1 cellular context compared by ENCODE assay signal in the genomic region with DNA sequence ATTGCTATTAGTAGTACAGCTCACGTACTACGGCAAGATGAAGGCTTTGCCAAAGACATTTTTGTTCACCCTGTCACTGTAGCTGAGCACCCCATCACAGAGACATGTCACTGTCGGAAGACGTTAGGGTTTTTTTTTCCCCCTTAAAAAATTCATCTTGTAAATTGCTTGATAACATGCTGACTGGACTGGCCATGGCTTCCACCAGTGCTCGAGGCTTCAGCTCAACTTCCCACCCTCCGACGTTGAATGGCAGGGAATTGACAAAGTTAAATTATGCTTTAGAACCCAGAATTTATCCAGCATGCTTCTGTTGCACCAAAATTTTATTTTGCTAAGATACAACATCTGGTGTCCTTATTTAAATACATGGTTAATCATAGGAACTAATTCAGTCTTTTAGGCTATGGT.
TF ChIP-seq lines count a peak whose summit lies in the region.

No MANE protein-coding gene starts in this region.

TF ChIP-seq in HepG2, 621 proteins besides CTCF, POLR2A, EP300 and RAD21 (continued from another document):
- TF ChIP-seq, protein P1, sequence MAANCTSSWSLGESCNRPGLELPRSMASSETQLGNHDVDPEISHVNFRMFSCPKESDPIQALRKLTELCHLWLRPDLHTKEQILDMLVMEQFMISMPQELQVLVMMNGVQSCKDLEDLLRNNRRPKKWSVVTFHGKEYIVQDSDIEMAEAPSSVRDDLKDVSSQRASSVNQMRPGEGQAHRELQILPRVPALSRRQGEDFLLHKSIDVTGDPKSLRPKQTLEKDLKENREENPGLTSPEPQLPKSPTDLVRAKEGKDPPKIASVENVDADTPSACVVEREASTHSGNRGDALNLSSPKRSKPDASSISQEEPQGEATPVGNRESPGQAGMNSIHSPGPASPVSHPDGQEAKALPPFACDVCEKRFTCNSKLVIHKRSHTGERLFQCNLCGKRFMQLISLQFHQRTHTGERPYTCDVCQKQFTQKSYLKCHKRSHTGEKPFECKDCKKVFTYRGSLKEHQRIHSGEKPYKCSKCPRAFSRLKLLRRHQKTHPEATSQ (CRISPR knock-in tag; IDR thresholded peaks at IDR 0.05; ENCODE audit: borderline replicate concordance): 0 out of 2 replicates have a peak, but pooled peaks have one; percentile 28
- TF ChIP-seq PCBP2 (optimal IDR thresholded peaks at IDR 0.05; ENCODE audit: low read depth, low read length, poor library complexity, severe bottlenecking) (no peak), ZNF552 (CRISPR knock-in tag; IDR thresholded peaks at IDR 0.05; ENCODE audit: borderline replicate concordance) (no peak), GLI4 (CRISPR knock-in tag; IDR thresholded peaks at IDR 0.05; ENCODE audit: borderline replicate concordance) (no peak), RORA (CRISPR knock-in tag; IDR thresholded peaks at IDR 0.05) (no peak), ZFP36L2 (CRISPR knock-in tag; IDR thresholded peaks at IDR 0.05) (no peak), MEIS1 (CRISPR knock-in tag; IDR thresholded peaks at IDR 0.05; ENCODE audit: borderline replicate concordance) (no peak), TARDBP (CRISPR knock-in tag; IDR thresholded peaks at IDR 0.05) (0 out of 2 replicates have a peak, but pooled peaks have one; percentile 1), NBN (conservative IDR thresholded peaks at IDR 0.05) (no peak), SIN3A (IDR thresholded peaks at IDR 0.05; ENCODE audit: borderline replicate concordance, low read depth, low read length) (no peak), MED1 (CRISPR knock-in tag; IDR thresholded peaks at IDR 0.05) (no peak), ZC3H4 (CRISPR knock-in tag; IDR thresholded peaks at IDR 0.05; ENCODE audit: borderline replicate concordance) (no peak), ZNF260 (CRISPR knock-in tag; IDR thresholded peaks at IDR 0.05; ENCODE audit: borderline replicate concordance, low read depth) (no peak), SAP130 (CRISPR knock-in tag; IDR thresholded peaks at IDR 0.05; ENCODE audit: low read depth) (no peak), ZNF354B (CRISPR knock-in tag; IDR thresholded peaks at IDR 0.05) (peak; percentile 51; the same call in 1 of the 2 replicates), ZNF333 (CRISPR knock-in tag; IDR thresholded peaks at IDR 0.05; ENCODE audit: borderline replicate concordance) (no peak), ZBTB42 (CRISPR knock-in tag; IDR thresholded peaks at IDR 0.05) (no peak)
- TF ChIP-seq, protein P2, sequence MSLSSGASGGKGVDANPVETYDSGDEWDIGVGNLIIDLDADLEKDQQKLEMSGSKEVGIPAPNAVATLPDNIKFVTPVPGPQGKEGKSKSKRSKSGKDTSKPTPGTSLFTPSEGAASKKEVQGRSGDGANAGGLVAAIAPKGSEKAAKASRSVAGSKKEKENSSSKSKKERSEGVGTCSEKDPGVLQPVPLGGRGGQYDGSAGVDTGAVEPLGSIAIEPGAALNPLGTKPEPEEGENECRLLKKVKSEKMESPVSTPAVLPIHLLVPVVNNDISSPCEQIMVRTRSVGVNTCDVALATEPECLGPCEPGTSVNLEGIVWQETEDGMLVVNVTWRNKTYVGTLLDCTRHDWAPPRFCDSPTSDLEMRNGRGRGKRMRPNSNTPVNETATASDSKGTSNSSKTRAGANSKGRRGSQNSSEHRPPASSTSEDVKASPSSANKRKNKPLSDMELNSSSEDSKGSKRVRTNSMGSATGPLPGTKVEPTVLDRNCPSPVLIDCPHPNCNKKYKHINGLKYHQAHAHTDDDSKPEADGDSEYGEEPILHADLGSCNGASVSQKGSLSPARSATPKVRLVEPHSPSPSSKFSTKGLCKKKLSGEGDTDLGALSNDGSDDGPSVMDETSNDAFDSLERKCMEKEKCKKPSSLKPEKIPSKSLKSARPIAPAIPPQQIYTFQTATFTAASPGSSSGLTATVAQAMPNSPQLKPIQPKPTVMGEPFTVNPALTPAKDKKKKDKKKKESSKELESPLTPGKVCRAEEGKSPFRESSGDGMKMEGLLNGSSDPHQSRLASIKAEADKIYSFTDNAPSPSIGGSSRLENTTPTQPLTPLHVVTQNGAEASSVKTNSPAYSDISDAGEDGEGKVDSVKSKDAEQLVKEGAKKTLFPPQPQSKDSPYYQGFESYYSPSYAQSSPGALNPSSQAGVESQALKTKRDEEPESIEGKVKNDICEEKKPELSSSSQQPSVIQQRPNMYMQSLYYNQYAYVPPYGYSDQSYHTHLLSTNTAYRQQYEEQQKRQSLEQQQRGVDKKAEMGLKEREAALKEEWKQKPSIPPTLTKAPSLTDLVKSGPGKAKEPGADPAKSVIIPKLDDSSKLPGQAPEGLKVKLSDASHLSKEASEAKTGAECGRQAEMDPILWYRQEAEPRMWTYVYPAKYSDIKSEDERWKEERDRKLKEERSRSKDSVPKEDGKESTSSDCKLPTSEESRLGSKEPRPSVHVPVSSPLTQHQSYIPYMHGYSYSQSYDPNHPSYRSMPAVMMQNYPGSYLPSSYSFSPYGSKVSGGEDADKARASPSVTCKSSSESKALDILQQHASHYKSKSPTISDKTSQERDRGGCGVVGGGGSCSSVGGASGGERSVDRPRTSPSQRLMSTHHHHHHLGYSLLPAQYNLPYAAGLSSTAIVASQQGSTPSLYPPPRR (CRISPR knock-in tag; IDR thresholded peaks at IDR 0.05; ENCODE audit: borderline replicate concordance): no peak
- TF ChIP-seq, protein P3, sequence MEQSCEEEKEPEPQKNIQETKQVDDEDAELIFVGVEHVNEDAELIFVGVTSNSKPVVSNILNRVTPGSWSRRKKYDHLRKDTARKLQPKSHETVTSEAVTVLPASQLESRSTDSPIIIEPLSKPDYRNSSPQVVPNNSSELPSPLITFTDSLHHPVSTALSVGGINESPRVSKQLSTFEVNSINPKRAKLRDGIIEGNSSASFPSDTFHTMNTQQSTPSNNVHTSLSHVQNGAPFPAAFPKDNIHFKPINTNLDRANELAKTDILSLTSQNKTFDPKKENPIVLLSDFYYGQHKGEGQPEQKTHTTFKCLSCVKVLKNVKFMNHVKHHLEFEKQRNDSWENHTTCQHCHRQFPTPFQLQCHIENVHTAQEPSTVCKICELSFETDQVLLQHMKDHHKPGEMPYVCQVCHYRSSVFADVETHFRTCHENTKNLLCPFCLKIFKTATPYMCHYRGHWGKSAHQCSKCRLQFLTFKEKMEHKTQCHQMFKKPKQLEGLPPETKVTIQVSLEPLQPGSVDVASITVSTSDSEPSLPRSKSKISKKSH (CRISPR knock-in tag; IDR thresholded peaks at IDR 0.05; ENCODE audit: borderline replicate concordance): no peak
- TF ChIP-seq, protein P4, sequence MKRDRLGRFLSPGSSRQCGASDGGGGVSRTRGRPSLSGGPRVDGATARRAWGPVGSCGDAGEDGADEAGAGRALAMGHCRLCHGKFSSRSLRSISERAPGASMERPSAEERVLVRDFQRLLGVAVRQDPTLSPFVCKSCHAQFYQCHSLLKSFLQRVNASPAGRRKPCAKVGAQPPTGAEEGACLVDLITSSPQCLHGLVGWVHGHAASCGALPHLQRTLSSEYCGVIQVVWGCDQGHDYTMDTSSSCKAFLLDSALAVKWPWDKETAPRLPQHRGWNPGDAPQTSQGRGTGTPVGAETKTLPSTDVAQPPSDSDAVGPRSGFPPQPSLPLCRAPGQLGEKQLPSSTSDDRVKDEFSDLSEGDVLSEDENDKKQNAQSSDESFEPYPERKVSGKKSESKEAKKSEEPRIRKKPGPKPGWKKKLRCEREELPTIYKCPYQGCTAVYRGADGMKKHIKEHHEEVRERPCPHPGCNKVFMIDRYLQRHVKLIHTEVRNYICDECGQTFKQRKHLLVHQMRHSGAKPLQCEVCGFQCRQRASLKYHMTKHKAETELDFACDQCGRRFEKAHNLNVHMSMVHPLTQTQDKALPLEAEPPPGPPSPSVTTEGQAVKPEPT (CRISPR knock-in tag; IDR thresholded peaks at IDR 0.05; ENCODE audit: low read depth): no peak
- TF ChIP-seq, protein P5, sequence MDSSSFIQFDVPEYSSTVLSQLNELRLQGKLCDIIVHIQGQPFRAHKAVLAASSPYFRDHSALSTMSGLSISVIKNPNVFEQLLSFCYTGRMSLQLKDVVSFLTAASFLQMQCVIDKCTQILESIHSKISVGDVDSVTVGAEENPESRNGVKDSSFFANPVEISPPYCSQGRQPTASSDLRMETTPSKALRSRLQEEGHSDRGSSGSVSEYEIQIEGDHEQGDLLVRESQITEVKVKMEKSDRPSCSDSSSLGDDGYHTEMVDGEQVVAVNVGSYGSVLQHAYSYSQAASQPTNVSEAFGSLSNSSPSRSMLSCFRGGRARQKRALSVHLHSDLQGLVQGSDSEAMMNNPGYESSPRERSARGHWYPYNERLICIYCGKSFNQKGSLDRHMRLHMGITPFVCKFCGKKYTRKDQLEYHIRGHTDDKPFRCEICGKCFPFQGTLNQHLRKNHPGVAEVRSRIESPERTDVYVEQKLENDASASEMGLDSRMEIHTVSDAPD (CRISPR knock-in tag; IDR thresholded peaks at IDR 0.05): no peak
- TF ChIP-seq, protein P6, sequence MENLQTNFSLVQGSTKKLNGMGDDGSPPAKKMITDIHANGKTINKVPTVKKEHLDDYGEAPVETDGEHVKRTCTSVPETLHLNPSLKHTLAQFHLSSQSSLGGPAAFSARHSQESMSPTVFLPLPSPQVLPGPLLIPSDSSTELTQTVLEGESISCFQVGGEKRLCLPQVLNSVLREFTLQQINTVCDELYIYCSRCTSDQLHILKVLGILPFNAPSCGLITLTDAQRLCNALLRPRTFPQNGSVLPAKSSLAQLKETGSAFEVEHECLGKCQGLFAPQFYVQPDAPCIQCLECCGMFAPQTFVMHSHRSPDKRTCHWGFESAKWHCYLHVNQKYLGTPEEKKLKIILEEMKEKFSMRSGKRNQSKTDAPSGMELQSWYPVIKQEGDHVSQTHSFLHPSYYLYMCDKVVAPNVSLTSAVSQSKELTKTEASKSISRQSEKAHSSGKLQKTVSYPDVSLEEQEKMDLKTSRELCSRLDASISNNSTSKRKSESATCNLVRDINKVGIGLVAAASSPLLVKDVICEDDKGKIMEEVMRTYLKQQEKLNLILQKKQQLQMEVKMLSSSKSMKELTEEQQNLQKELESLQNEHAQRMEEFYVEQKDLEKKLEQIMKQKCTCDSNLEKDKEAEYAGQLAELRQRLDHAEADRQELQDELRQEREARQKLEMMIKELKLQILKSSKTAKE (CRISPR knock-in tag; IDR thresholded peaks at IDR 0.05; ENCODE audit: borderline replicate concordance): no peak
TF ChIP-seq in HepG2: peak in this region for 5.
